In genomic region chr5:9686211-9686610, GRCh38 we compare ENCODE assay signal across 19 cellular contexts. TPM values are rescaled to one million over a fixed set of nuclear protein-coding genes. Genes with fewer than 3 reads are reported as not detected.
DNase-seq lines count a peak whose midpoint lies in the region; ATAC-seq and TF ChIP-seq lines count a peak whose summit lies in the region.
"Had no signal": no experiment of that assay in that cellular context is flagged by ENCODE, and none has a peak within 500 bp of the region (broad histone marks: within the 10 kb centered on the region; RNA-seq: fewer than 3 reads in every experiment).

No MANE protein-coding gene starts in this region.

- no peaks in the 10 kb centered on the region for H3K27me3 ChIP-seq in adipocyte (replicated peaks; ENCODE audit: control insufficient read depth, insufficient read depth, low read length)
- H3K27me3 ChIP-seq: ascending aorta had no signal

- H3K9me3 ChIP-seq in adipocyte (ENCODE audit: control insufficient read depth, low read length), result no peaks in the 10 kb centered on the region
- H3K9me3 ChIP-seq: ascending aorta, prostate gland had no signal

- DNase-seq in GM03348 (ENCODE audit: low spot score) (peak; percentile 45), adipocyte (ENCODE audit: low read depth) (peak; percentile 67), fibroblast of the aortic adventitia (ENCODE audit: low read depth) (peak; percentile 68), skeletal muscle cell (ENCODE audit: low read depth) (peak; percentile 23), NCI-H2029 (lab: John Stamatoyannopoulos, UW) (no peak), NCI-H748 (lab: John Stamatoyannopoulos, UW; ENCODE audit: unreplicated experiment) (no peak)
- DNase-seq in activated CD4-positive, alpha-beta T cell treated with anti-CD3 and anti-CD28 coated beads, Interleukin-2, amount 50 U/mL, for 1 hour, result no peak
- DNase-seq: activated effector memory CD4-positive, alpha-beta T cell treated with Interleukin-2 at 50 U/mL for 16 hours; C1 segment of cervical spinal cord; foreskin melanocyte; naive thymus-derived CD8-positive, alpha-beta T cell; NCI-H187 treated with DMSO at 0.1 percent for 48 hours; NCI-H524 had no signal

- TF ChIP-seq CTCF in fibroblast of the aortic adventitia (IDR thresholded peaks at IDR 0.05; ENCODE audit: insufficient read depth, low read length), result no peak

- no peaks in the 10 kb centered on the region for H3K4me1 ChIP-seq in adipocyte (ENCODE audit: control insufficient read depth, insufficient read depth, low read length)
- H3K4me1 ChIP-seq: ascending aorta, prostate gland had no signal

- H3K36me3 ChIP-seq in adipocyte (ENCODE audit: control insufficient read depth, insufficient read depth, low read length, severe bottlenecking), result no peaks in the 10 kb centered on the region
- H3K36me3 ChIP-seq: ascending aorta, prostate gland had no signal

- H3K9ac ChIP-seq in adipocyte (ENCODE audit: low read length), result no peak overlapping the region

- ATAC-seq in GM19467 (IDR thresholded peaks at IDR 0.05; ENCODE audit: unreplicated experiment), result no peak
- ATAC-seq: naive thymus-derived CD8-positive, alpha-beta T cell had no signal

- H3K4me3 ChIP-seq in adipocyte (ENCODE audit: low read length) (no peak overlapping the region), fibroblast of the aortic adventitia (ENCODE audit: low read depth, low read length) (no peak overlapping the region), skeletal muscle cell (ENCODE audit: low read depth, low read length) (no peak overlapping the region)
- H3K4me3 ChIP-seq: ascending aorta, lung, prostate gland had no signal

RNA-seq across cellular contexts. Expression of gene TAS2R1, which starts 56.1 kb away (rescaled TPM):
- not detected in 2 replicates for total RNA-seq in fibroblast of the aortic adventitia (ENCODE audit: low replicate concordance)
- total RNA-seq: activated CD8-positive, alpha-beta memory T cell treated with anti-CD3 and anti-CD28 coated beads for 36 hours; ascending aorta; HT-29; naive thymus-derived CD8-positive, alpha-beta T cell; prostate gland had no signal

Comparison
In these comparisons a context has a peak if more than half of its experiments do, and no peak if none do; other contexts are left out.
1. DNase-seq: peak in GM03348 (single experiment), adipocyte (single experiment), fibroblast of the aortic adventitia (single experiment) and skeletal muscle cell (single experiment); none in activated CD4-positive, alpha-beta T cell treated with anti-CD3 and anti-CD28 coated beads, Interleukin-2, amount 50 U/mL, for 1 hour (single experiment), NCI-H2029 (single experiment) and NCI-H748 (single experiment).